In the genomic region with DNA sequence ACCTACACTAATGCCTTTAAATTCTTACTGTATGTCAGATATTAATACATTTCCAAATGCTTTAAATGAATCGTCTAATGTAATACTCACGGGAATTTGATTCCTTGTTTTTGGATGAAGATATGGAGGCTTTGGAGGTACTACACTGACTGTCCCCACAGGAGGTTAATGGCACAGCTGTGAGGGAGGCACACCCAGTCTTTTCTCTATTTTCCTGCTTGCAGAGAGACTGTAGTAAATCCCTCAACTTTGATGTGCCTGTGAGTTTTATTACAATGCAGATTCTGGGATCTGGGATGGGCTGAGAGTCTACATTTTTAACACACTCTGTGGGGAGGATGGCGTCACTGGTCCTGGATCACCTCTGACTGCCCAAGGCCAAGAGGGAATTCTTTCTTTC, we compare ENCODE assay signal across 27 cellular contexts.
"Had no signal": no experiment of that assay in that cellular context is flagged by ENCODE, and none has a peak within 500 bp of the region (broad histone marks: within the 10 kb centered on the region; RNA-seq: fewer than 3 reads in every experiment).

No MANE protein-coding gene starts in this region.

- H3K27ac ChIP-seq: epithelial cell of prostate, esophagus squamous epithelium, gastroesophageal sphincter had no signal

- H3K27me3 Mint-ChIP-seq: activated CD4-positive, alpha-beta memory T cell treated with anti-CD3 and anti-CD28 coated beads, Interleukin-2, amount 10 ng/mL, durations not matched to agents 7 days and 5 days; activated CD4-positive, alpha-beta T cell treated with anti-CD3 and anti-CD28 coated beads, Interleukin-2, amount 10 ng/mL, durations not matched to agents 7 days and 5 days had no signal

- H3K4me3 Mint-ChIP-seq: activated CD4-positive, alpha-beta memory T cell treated with anti-CD3 and anti-CD28 coated beads, Interleukin-2, amount 10 ng/mL, durations not matched to agents 7 days and 5 days; activated CD4-positive, alpha-beta T cell treated with anti-CD3 and anti-CD28 coated beads, Interleukin-2, amount 10 ng/mL, durations not matched to agents 7 days and 5 days; activated naive CD8-positive, alpha-beta T cell; activated T-cell treated with anti-CD3 and anti-CD28 coated beads, Interleukin-2, amount 50 U/mL, for 4 hours; activated T-helper 17 cell treated with anti-CD3 and anti-CD28 coated beads, Interleukin-2, amount 50 U/mL, for 72 hours had no signal

- H3K36me3 Mint-ChIP-seq: activated naive CD8-positive, alpha-beta T cell had no signal

- H3K4me1 Mint-ChIP-seq: activated CD4-positive, alpha-beta memory T cell treated with anti-CD3 and anti-CD28 coated beads, Interleukin-2, amount 10 ng/mL, durations not matched to agents 7 days and 5 days; activated CD4-positive, alpha-beta T cell treated with anti-CD3 and anti-CD28 coated beads, Interleukin-2, amount 10 ng/mL, durations not matched to agents 7 days and 5 days; activated T-helper 17 cell treated with anti-CD3 and anti-CD28 coated beads, Interleukin-2, amount 50 U/mL, for 72 hours had no signal

- H3K4me3 ChIP-seq: esophagus squamous epithelium, gastroesophageal sphincter had no signal

- DNase-seq: activated CD4-positive, alpha-beta memory T cell treated with anti-CD3 and anti-CD28 coated beads, Interleukin-2, amount 10 ng/mL, durations not matched to agents 7 days and 5 days; activated CD4-positive, alpha-beta T cell treated with anti-CD3 and anti-CD28 coated beads for 1 hour; activated CD4-positive, alpha-beta T cell treated with anti-CD3 and anti-CD28 coated beads for 4 hours; activated CD4-positive, alpha-beta T cell treated with anti-CD3 and anti-CD28 coated beads, Interleukin-2, amount 10 ng/mL, durations not matched to agents 7 days and 5 days; activated CD4-positive, alpha-beta T cell treated with anti-CD3 and anti-CD28 coated beads, Interleukin-2, amount 50 U/mL, for 4 hours; activated effector memory CD4-positive, alpha-beta T cell treated with Interleukin-2 at 50 U/mL for 16 hours; activated gamma-delta T cell treated with Interleukin-2 at 50 U/mL for 16 hours; activated naive CD4-positive, alpha-beta T cell treated with anti-CD3 and anti-CD28 coated beads, Interleukin-2, amount 50 U/mL, for 16 hours; activated naive CD4-positive, alpha-beta T cell treated with Interleukin-2 at 50 U/mL for 16 hours; activated T-cell treated with anti-CD3 and anti-CD28 coated beads, Interleukin-2, amount 50 U/mL, for 4 hours; amniotic stem cell; anterior cingulate cortex; caudate nucleus; cortex of kidney; dermis blood vessel endothelial cell; effector CD8-positive, alpha-beta T cell; esophagus squamous epithelium; foreskin melanocyte; T-helper 2 cell had no signal

- H3K9me3 ChIP-seq: esophagus squamous epithelium, gastroesophageal sphincter had no signal

- H3K4me1 ChIP-seq: esophagus squamous epithelium, gastroesophageal sphincter had no signal

- H3K9me3 Mint-ChIP-seq: activated CD4-positive, alpha-beta memory T cell treated with anti-CD3 and anti-CD28 coated beads, Interleukin-2, amount 10 ng/mL, durations not matched to agents 7 days and 5 days; activated CD4-positive, alpha-beta T cell treated with anti-CD3 and anti-CD28 coated beads, Interleukin-2, amount 10 ng/mL, durations not matched to agents 7 days and 5 days; activated T-cell treated with anti-CD3 and anti-CD28 coated beads, Interleukin-2, amount 50 U/mL, for 4 hours had no signal

- FAIRE-seq: astrocyte, colon, endometrium, endothelial cell of umbilical vein had no signal

- H3K27me3 ChIP-seq: esophagus squamous epithelium had no signal

- ATAC-seq: activated T-cell treated with anti-CD3 and anti-CD28 coated beads, Interleukin-2, amount 50 U/mL, for 4 hours; activated T-helper 17 cell treated with anti-CD3 and anti-CD28 coated beads, Interleukin-2, amount 50 U/mL, for 72 hours; gastroesophageal sphincter had no signal

- H3K36me3 ChIP-seq: esophagus squamous epithelium, gastroesophageal sphincter had no signal

- H3K27ac Mint-ChIP-seq: activated CD4-positive, alpha-beta memory T cell treated with anti-CD3 and anti-CD28 coated beads, Interleukin-2, amount 10 ng/mL, durations not matched to agents 7 days and 5 days; activated CD4-positive, alpha-beta T cell treated with anti-CD3 and anti-CD28 coated beads, Interleukin-2, amount 10 ng/mL, durations not matched to agents 7 days and 5 days; activated naive CD8-positive, alpha-beta T cell; activated T-helper 17 cell treated with anti-CD3 and anti-CD28 coated beads, Interleukin-2, amount 50 U/mL, for 72 hours had no signal
